ENCODE assay signal across 22 cellular contexts in genomic region chr5:69206528-69207190, GRCh38. TPM values are rescaled to one million over a fixed set of nuclear protein-coding genes. Genes with fewer than 3 reads are reported as not detected.
DNase-seq lines count a peak whose midpoint lies in the region; ATAC-seq, FAIRE-seq and TF ChIP-seq lines count a peak whose summit lies in the region.
"Had no signal": no experiment of that assay in that cellular context is flagged by ENCODE, and none has a peak within 500 bp of the region (broad histone marks: within the 10 kb centered on the region; RNA-seq: fewer than 3 reads in every experiment).

No MANE protein-coding gene starts in this region.

- H3K36me3 ChIP-seq in HCT116 (ENCODE audit: control insufficient read depth in 1 of 2, insufficient read depth in 2 of 2, low read length in 2 of 2) (peaks cover 0 to 9% of the 10 kb centered on the region in 2 experiments; a peak in 2 of 4 replicates), small intestine (ENCODE audit: control insufficient read depth in 2 of 2, insufficient read depth in 2 of 2, low read length in 2 of 2) (no peaks in the 10 kb centered on the region)
- H3K36me3 ChIP-seq: colonic mucosa, lower lobe of right lung, neutrophil, upper lobe of right lung had no signal

- H3K9me2 ChIP-seq in HCT116 (ENCODE audit: insufficient read depth) = no peaks in the 10 kb centered on the region

- CTCF ChIA-PET in HCT116 (lab: Charles Lee) = no interaction called here

- H3K27ac ChIP-seq in HCT116 (ENCODE audit: low read depth, low read length) (peak overlapping the region; percentile 44), small intestine (ENCODE audit: low read depth in 1 of 2, low read length in 1 of 2) (no peak overlapping the region)
- H3K27ac ChIP-seq: colonic mucosa, lower lobe of right lung, neutrophil, skin epidermis, upper lobe of right lung had no signal

- H3K9me3 ChIP-seq in HCT116 (ENCODE audit: control insufficient read depth in 1 of 2, insufficient read depth in 1 of 2, low read depth in 1 of 2, low read length in 2 of 2) (no peaks in the 10 kb centered on the region), small intestine (ENCODE audit: control insufficient read depth, low read depth) (no peaks in the 10 kb centered on the region)
- H3K9me3 ChIP-seq: colonic mucosa, lower lobe of right lung, neutrophil, upper lobe of right lung had no signal

- no peaks in the 10 kb centered on the region for H3K79me2 ChIP-seq in HCT116 (ENCODE audit: insufficient read depth, low read length)

- peak overlapping the region; percentile 27; the same call in 1 of the 2 replicates for H3K9ac ChIP-seq in HCT116 (ENCODE audit: low read length)

- RAD21 ChIA-PET in HCT116 (lab: Charles Lee; ENCODE audit: low non-redundant PET in 1 of 2, low total read pairs in 2 of 2, uncharacterized antibody in 2 of 2, unreplicated experiment in 2 of 2) = no interaction called here

- H3K27me3 ChIP-seq in HCT116 (ENCODE audit: insufficient read depth, low read length) = no peaks in the 10 kb centered on the region
- H3K27me3 ChIP-seq in small intestine (ENCODE audit: control insufficient read depth in 2 of 2, insufficient read depth in 2 of 2, low read length in 2 of 2) = no peaks in the 10 kb centered on the region
- H3K27me3 ChIP-seq: colonic mucosa, neutrophil, upper lobe of right lung had no signal

- no peak for TF ChIP-seq RAD21 in HCT116 (IDR thresholded peaks at IDR 0.05; ENCODE audit: low read depth)

- TF ChIP-seq CTCF in HCT116 (IDR thresholded peaks at IDR 0.05 in 2 of 3, conservative IDR thresholded peaks at IDR 0.05 in 1 of 3; ENCODE audit: borderline replicate concordance in 1 of 3, insufficient read depth in 1 of 3, low read depth in 2 of 3, low read length in 2 of 3) (no peak), choroid plexus epithelial cell (conservative IDR thresholded peaks at IDR 0.05; ENCODE audit: low read depth, low read length) (no peak)

- intact Hi-C loops in HCT116 (cut with micrococcal nuclease) = no loop called here

- H3K4me2 ChIP-seq in HCT116 (ENCODE audit: low read length) = peak overlapping the region; percentile 73

- DNase-seq in HCT116 (ENCODE audit: low read depth, low spot score) = peak; percentile 50
- peak; percentile 6 for DNase-seq in RCC 7860 (ENCODE audit: low spot score)
- DNase-seq in choroid plexus epithelial cell (ENCODE audit: low read depth) = peak; percentile 53
- peak; percentile 36 for DNase-seq in small intestine
- no peak for DNase-seq in SHP77 (lab: John Stamatoyannopoulos, UW)
- DNase-seq in NCI-H2029 treated with DMSO at 0.1 percent for 48 hours (lab: John Stamatoyannopoulos, UW) = no peak
- DNase-seq: activated T-cell treated with anti-CD3 and anti-CD28 coated beads, Interleukin-2, amount 50 U/mL, for 48 hours; AML-193; colonic mucosa; lower lobe of right lung; MV-4-11; NCI-H187; NCI-H2227 treated with DMSO at 0.1 percent for 48 hours; stimulated activated CD4-positive, alpha-beta T cell treated with anti-CD3 and anti-CD28 coated beads, Interleukin-2, amount 100 ng/mL, for 48 hours; T-helper 9 cell; upper lobe of right lung had no signal

- ATAC-seq in HCT116 = peak; percentile 92
- ATAC-seq in GM19463 (IDR thresholded peaks at IDR 0.05; ENCODE audit: unreplicated experiment) = no peak
- ATAC-seq: activated CD8-positive, alpha-beta T cell treated with anti-CD3 and anti-CD28 coated beads, Interleukin-2, amount 10 ng/mL, durations not matched to agents 7 days and 5 days; lower lobe of right lung; upper lobe of right lung had no signal

- no peak overlapping the region for H2AFZ ChIP-seq in HCT116 (ENCODE audit: low read depth, low read length, poor library complexity, severe bottlenecking)

- H3K4me3 ChIP-seq in HCT116 (replicated peaks in 1 of 2; ENCODE audit: low read depth in 1 of 2, low read length in 2 of 2) (peak overlapping the region in 1 of 2 experiments; percentile 25; a peak in 2 of 4 replicates), choroid plexus epithelial cell (ENCODE audit: low read depth, low read length) (no peak overlapping the region), small intestine (ENCODE audit: low read depth in 1 of 2, low read length in 2 of 2) (no peak overlapping the region)
- H3K4me3 ChIP-seq: colonic mucosa, lower lobe of right lung, skin epidermis, upper lobe of right lung had no signal

- no peaks in the 10 kb centered on the region; the same call in 1 of the 2 replicates for H4K20me1 ChIP-seq in HCT116 (ENCODE audit: insufficient read depth)

- FAIRE-seq in RCC 7860 (lab: Jason Lieb, UNC) (no peak), small intestine (lab: Jason Lieb, UNC) (no peak)
- FAIRE-seq: endometrium, islet of Langerhans had no signal

- POLR2A ChIA-PET in HCT116 (lab: Charles Lee) = no interaction called here

- WGBS in small intestine, 3 donors = 81 to 93% (median 90%) methylated on average over 5 of the region's 5 CpGs

- TF ChIP-seq POLR2A in HCT116 (IDR thresholded peaks at IDR 0.05; ENCODE audit: borderline replicate concordance, extremely low read depth, insufficient read depth, insufficient read length) = no peak

- BruUV-seq in HCT116 (replicated peaks; lab: Mats Ljungman, UMichigan) = no TSS peak

- H3K4me1 ChIP-seq in HCT116 (ENCODE audit: control insufficient read depth in 1 of 2, insufficient read depth in 2 of 2, low read length in 2 of 2) = peaks cover 12 to 17% of the 10 kb centered on the region in 2 experiments
- H3K4me1 ChIP-seq in small intestine (ENCODE audit: control insufficient read depth in 2 of 2, insufficient read depth in 1 of 2, low read depth in 1 of 2, low read length in 1 of 2) = no peaks in the 10 kb centered on the region
- H3K4me1 ChIP-seq: colonic mucosa, lower lobe of right lung, upper lobe of right lung had no signal

TF ChIP-seq in HCT116, 20 proteins besides CTCF, POLR2A, EP300 and RAD21:
- TF ChIP-seq EZH2phosphoT487 (IDR thresholded peaks at IDR 0.05; ENCODE audit: borderline replicate concordance) (no peak), FOSL1 (IDR thresholded peaks at IDR 0.05; ENCODE audit: low read depth) (peak; percentile 58), CEBPB (IDR thresholded peaks at IDR 0.05; ENCODE audit: low read depth) (peak; percentile 41; the same call in 1 of the 2 replicates), CBX3 (IDR thresholded peaks at IDR 0.05; ENCODE audit: low read depth) (0 out of 2 replicates have a peak, but pooled peaks have one; percentile 12), JUND (IDR thresholded peaks at IDR 0.05) (peak; percentile 49), REST (IDR thresholded peaks at IDR 0.05; ENCODE audit: low read depth) (no peak)

RNA-seq across cellular contexts. Expression of gene CENPH, which starts 17.3 kb away (rescaled TPM):
- total RNA-seq in HCT116 (2021; ENCODE audit: unreplicated experiment) = 23.4 TPM
- 12.8 and 16.1 TPM in 2 replicates for polyA plus RNA-seq in HCT116 (2012)
- polyA plus RNA-seq in small intestine = 10 to 100 TPM in 1 of 3 donors, 1 to 10 TPM in 2; 2.5 to 13.0 (median 4.6) TPM

RNA-seq across cellular contexts. Expression of gene CDK7, which starts 28.0 kb away (rescaled TPM):
- 67.0 TPM for total RNA-seq in HCT116 (2021; ENCODE audit: unreplicated experiment)
- 59.9 and 63.8 TPM in 2 replicates for polyA plus RNA-seq in HCT116 (2012)
- 10 to 100 TPM; 19.7 to 22.8 (median 21.3) TPM for polyA plus RNA-seq in small intestine

RNA-seq across cellular contexts. Expression of gene CCNB1, which starts 39.7 kb away (rescaled TPM):
- 281 TPM for total RNA-seq in HCT116 (2021; ENCODE audit: unreplicated experiment)
- 279 and 300 TPM in 2 replicates for polyA plus RNA-seq in HCT116 (2012)
- 10 to 100 TPM in 1 of 3 donors, 1 to 10 TPM in 2; 5.1 to 82.4 (median 8.5) TPM for polyA plus RNA-seq in small intestine

Comparison
In these comparisons a context has a peak if more than half of its experiments do, and no peak if none do; other contexts are left out.
1. DNase-seq: peak in HCT116 (single experiment), RCC 7860 (single experiment), choroid plexus epithelial cell (single experiment) and small intestine (single experiment); none in SHP77 (0 of 2) and NCI-H2029 treated with DMSO at 0.1 percent for 48 hours (single experiment).